Comparison of ENCODE assay signal across 8 cellular contexts in the genomic region with DNA sequence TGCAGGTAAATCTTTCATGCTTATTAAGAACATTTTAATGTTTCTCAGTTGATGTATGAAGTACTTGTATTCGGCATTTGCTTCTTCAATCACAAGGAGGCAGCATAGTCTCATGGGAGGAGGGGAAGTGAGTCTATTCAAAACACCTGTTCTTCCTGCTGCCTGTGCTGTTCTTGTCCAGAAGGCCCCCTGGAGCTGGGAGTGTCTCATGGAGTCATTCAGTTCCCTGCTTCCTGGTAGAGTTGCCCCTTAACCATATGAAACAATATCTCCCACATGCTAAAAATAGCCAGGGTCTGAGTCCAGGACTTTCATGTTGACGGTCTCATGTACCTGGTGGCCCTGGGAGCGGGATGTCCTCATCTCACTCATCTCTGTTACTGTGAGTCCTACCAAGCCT. TPM values are rescaled to one million over a fixed set of nuclear protein-coding genes. Genes with fewer than 3 reads are reported as not detected.
DNase-seq lines count a peak whose midpoint lies in the region; ATAC-seq, FAIRE-seq and TF ChIP-seq lines count a peak whose summit lies in the region.

No MANE protein-coding gene starts in this region.

- POLR2A ChIA-PET in HEK293T (lab: Yijun Ruan, JAX), result no interaction called here

- H3K9me3 ChIP-seq in pancreas, result no peaks in the 10 kb centered on the region

- H3K36me3 ChIP-seq in pancreas, result no peaks in the 10 kb centered on the region

- CTCF ChIA-PET in HEK293T (lab: Yijun Ruan, JAX), result interaction anchor here (1.0 kb wide), 1 partner anchor 9 kb away, joined by 5 read pairs; no protein-coding TSS in a partner anchor

- peak overlapping the region in 2 of 4 donors; percentile 20 to 57 for H3K27ac ChIP-seq in pancreas

- H3K4me3 ChIP-seq in choroid plexus epithelial cell (ENCODE audit: low read depth, low read length) (no peak overlapping the region), pancreas (no peak overlapping the region)

- intact Hi-C loops in pancreas (cut with DNase I), result no loop called here

- DNase-seq in DMS153 treated with DMSO at 0.1 percent for 48 hours (lab: John Stamatoyannopoulos, UW; ENCODE audit: unreplicated experiment), result peak; percentile 28
- peak; percentile 15 for DNase-seq in HEK293T (ENCODE audit: extremely low spot score)
- peak; percentile 3 for DNase-seq in NCI-H748 treated with DMSO at 0.1 percent for 48 hours (lab: John Stamatoyannopoulos, UW)
- peak; percentile 86 for DNase-seq in choroid plexus epithelial cell (ENCODE audit: low read depth)
- DNase-seq in pancreas, result peak in 1 of 6 donors; percentile 25
- DNase-seq in retina, result no peak

- H3K4me1 ChIP-seq in pancreas, result peaks cover 0 to 5% (median 0%) of the 10 kb centered on the region in 3 donors

- TF ChIP-seq CTCF in choroid plexus epithelial cell (conservative IDR thresholded peaks at IDR 0.05; ENCODE audit: low read depth, low read length) (peak; percentile 74), pancreas (IDR thresholded peaks at IDR 0.05) (peak in 1 of 4 donors; percentile 21)

- no peaks in the 10 kb centered on the region for H3K27me3 ChIP-seq in pancreas

- FAIRE-seq in pancreas (lab: Jason Lieb, UNC), result no peak

- ATAC-seq in pancreas (peak; percentile 69 to 86 (median 82)), GM18519 (IDR thresholded peaks at IDR 0.05; ENCODE audit: low FRiP score, unreplicated experiment) (no peak), HG03571 (IDR thresholded peaks at IDR 0.05; ENCODE audit: unreplicated experiment) (no peak)

- WGBS in pancreas, 2 donors, result 45 to 50% methylated on average over 3 of the region's 3 CpGs

TF ChIP-seq in HEK293T, 16 proteins besides CTCF, POLR2A, EP300 and RAD21:
- TF ChIP-seq TARDBP (IDR thresholded peaks at IDR 0.05), result no peak
- no peak for TF ChIP-seq FOXA1 (IDR thresholded peaks at IDR 0.05)
- TF ChIP-seq FOXM1 (IDR thresholded peaks at IDR 0.05; ENCODE audit: borderline replicate concordance), result no peak
- no peak for TF ChIP-seq SUZ12 (IDR thresholded peaks at IDR 0.05)
- TF ChIP-seq ZNF384 (IDR thresholded peaks at IDR 0.05), result no peak
- no peak for TF ChIP-seq BHLHE40 (IDR thresholded peaks at IDR 0.05; ENCODE audit: borderline replicate concordance)
- no peak for TF ChIP-seq CTBP1 (IDR thresholded peaks at IDR 0.05; ENCODE audit: borderline replicate concordance)
- no peak for TF ChIP-seq L3MBTL2 (conservative IDR thresholded peaks at IDR 0.05)

RNA-seq across cellular contexts. Expression of gene PPP1R2, which starts 15.5 kb away (rescaled TPM):
- total RNA-seq in pancreas, result 10 to 100 TPM; 14.7 to 26.0 (median 16.9) TPM
- polyA plus RNA-seq in pancreas, result 10 to 100 TPM in 1 of 2 donors, 1 to 10 TPM in 1; 9.5 to 15.5 TPM

RNA-seq across cellular contexts. Expression of gene APOD, which starts 25.1 kb away (rescaled TPM):
- 100 to 1,000 TPM in 2 of 6 donors, 10 to 100 TPM in 4; 12.1 to 133 (median 54.6) TPM for total RNA-seq in pancreas
- 10 to 100 TPM; 47.9 to 75.7 TPM for polyA plus RNA-seq in pancreas

Comparison
In these comparisons a context has a peak if more than half of its experiments do, and no peak if none do; other contexts are left out.
1. ATAC-seq: peak in pancreas (4 of 4); none in GM18519 (single experiment) and HG03571 (single experiment).